8 cellular contexts compared by ENCODE assay signal in genomic region chr1:65066379-65066765, GRCh38.
DNase-seq lines count a peak whose midpoint lies in the region; ATAC-seq and TF ChIP-seq lines count a peak whose summit lies in the region.

No MANE protein-coding gene starts in this region.

- TF ChIP-seq CTCF in GM13977 (IDR thresholded peaks at IDR 0.05; ENCODE audit: extremely low read depth, insufficient read depth, missing control alignments) = no peak

- no peaks in the 10 kb centered on the region for H3K9me3 ChIP-seq in BLaER1 treated with 17β-estradiol and CSF1 and Interleukin-3, amounts not matched to agents 10 nM and 100 nM (replicated peaks in 1 of 11)
- no peaks in the 10 kb centered on the region for H3K9me3 ChIP-seq in iPS-18a (ENCODE audit: control insufficient read depth, low read depth, low read length)

- H4K20me1 ChIP-seq in BLaER1 treated with 17β-estradiol and CSF1 and Interleukin-3, amounts not matched to agents 10 nM and 100 nM = peaks cover 6 to 48% (median 41%) of the 10 kb centered on the region in 11 experiments; a peak in 14 of 22 replicates

- H3K4me3 Mint-ChIP-seq in activated naive CD8-positive, alpha-beta T cell = peak overlapping the region; percentile 94
- peak overlapping the region; percentile 96 for H3K4me3 Mint-ChIP-seq in stimulated activated naive CD8-positive, alpha-beta T cell treated with anti-CD3 and anti-CD28 coated beads, Interleukin-15, amount 100 ng/mL, for 72 hours

- peak overlapping the region; percentile 94 for H3K27ac Mint-ChIP-seq in activated naive CD8-positive, alpha-beta T cell
- H3K27ac Mint-ChIP-seq in stimulated activated naive CD8-positive, alpha-beta T cell treated with anti-CD3 and anti-CD28 coated beads, Interleukin-15, amount 100 ng/mL, for 72 hours = peak overlapping the region; percentile 95 to 97

- no peaks in the 10 kb centered on the region for H3K27me3 ChIP-seq in BLaER1 treated with 17β-estradiol and CSF1 and Interleukin-3, amounts not matched to agents 10 nM and 100 nM
- H3K27me3 ChIP-seq in iPS-18a (ENCODE audit: control insufficient read depth, insufficient read depth, low read length) = no peaks in the 10 kb centered on the region

- H3K27me3 Mint-ChIP-seq in activated naive CD8-positive, alpha-beta T cell = no peaks in the 10 kb centered on the region
- H3K27me3 Mint-ChIP-seq in stimulated activated naive CD8-positive, alpha-beta T cell treated with anti-CD3 and anti-CD28 coated beads, Interleukin-15, amount 100 ng/mL, for 72 hours = no peaks in the 10 kb centered on the region

- in situ Hi-C loops in GM13977 (cut with MboI; ENCODE audit: low pct_unique_long_range_greater_than_20kb, low sequenced_read_pairs, unreplicated experiment) = loop anchor here (25.0 kb wide), 1 partner anchor 621 kb away; no protein-coding TSS in a partner anchor

- ATAC-seq in HG02678 (IDR thresholded peaks at IDR 0.05; ENCODE audit: unreplicated experiment) (peak; percentile 7), GM21825 (IDR thresholded peaks at IDR 0.05; ENCODE audit: unreplicated experiment) (no peak)
- ATAC-seq in stimulated activated naive CD8-positive, alpha-beta T cell treated with anti-CD3 and anti-CD28 coated beads, Interleukin-15, amount 100 ng/mL, for 72 hours = no peak

- H3K9me3 Mint-ChIP-seq in activated naive CD8-positive, alpha-beta T cell (ENCODE audit: low read depth) = no peaks in the 10 kb centered on the region
- H3K9me3 Mint-ChIP-seq in stimulated activated naive CD8-positive, alpha-beta T cell treated with anti-CD3 and anti-CD28 coated beads, Interleukin-15, amount 100 ng/mL, for 72 hours = no peaks in the 10 kb centered on the region

- H3K4me3 ChIP-seq in BLaER1 treated with 17β-estradiol and CSF1 and Interleukin-3, amounts not matched to agents 10 nM and 100 nM = peak overlapping the region; percentile 76 to 91 (median 86)
- H3K4me3 ChIP-seq in iPS-18a (ENCODE audit: low read length) = peak overlapping the region; percentile 92

- no peaks in the 10 kb centered on the region for H3K36me3 ChIP-seq in BLaER1 treated with 17β-estradiol and CSF1 and Interleukin-3, amounts not matched to agents 10 nM and 100 nM
- H3K36me3 ChIP-seq in iPS-18a (ENCODE audit: control insufficient read depth, low read depth, low read length) = no peaks in the 10 kb centered on the region

- peak overlapping the region; percentile 93 to 99 (median 97) for H3K9ac ChIP-seq in BLaER1 treated with 17β-estradiol and CSF1 and Interleukin-3, amounts not matched to agents 10 nM and 100 nM
- peak overlapping the region; percentile 74 for H3K9ac ChIP-seq in iPS-18a (ENCODE audit: low read length)

- peaks cover 4% of the 10 kb centered on the region for H3K36me3 Mint-ChIP-seq in activated naive CD8-positive, alpha-beta T cell

- peaks cover 26 to 40% (median 34%) of the 10 kb centered on the region in 10 experiments for H3K4me1 ChIP-seq in BLaER1 treated with 17β-estradiol and CSF1 and Interleukin-3, amounts not matched to agents 10 nM and 100 nM
- peaks cover 24% of the 10 kb centered on the region for H3K4me1 ChIP-seq in iPS-18a (ENCODE audit: control insufficient read depth, low read depth, low read length)

- H3K4me2 ChIP-seq in BLaER1 treated with 17β-estradiol and CSF1 and Interleukin-3, amounts not matched to agents 10 nM and 100 nM = peak overlapping the region; percentile 77 to 95 (median 92)

- peaks cover 72% of the 10 kb centered on the region for H3K4me1 Mint-ChIP-seq in activated naive CD8-positive, alpha-beta T cell (ENCODE audit: low read depth)
- peaks cover 63% of the 10 kb centered on the region for H3K4me1 Mint-ChIP-seq in stimulated activated naive CD8-positive, alpha-beta T cell treated with anti-CD3 and anti-CD28 coated beads, Interleukin-15, amount 100 ng/mL, for 72 hours

- no peak for DNase-seq in stimulated activated naive CD8-positive, alpha-beta T cell treated with anti-CD3 and anti-CD28 coated beads, Interleukin-15, amount 100 ng/mL, for 72 hours
- DNase-seq in GM13977 (ENCODE audit: low spot score) (no peak), NOMO-1 (lab: John Stamatoyannopoulos, UW; ENCODE audit: unreplicated experiment in 2 of 2) (no peak)

- peak overlapping the region; percentile 91 to 100 (median 96); a peak in 21 of 22 replicates for H3K27ac ChIP-seq in BLaER1 treated with 17β-estradiol and CSF1 and Interleukin-3, amounts not matched to agents 10 nM and 100 nM
- peak overlapping the region; percentile 12 for H3K27ac ChIP-seq in iPS-18a (ENCODE audit: low read length)
